In the genomic region with DNA sequence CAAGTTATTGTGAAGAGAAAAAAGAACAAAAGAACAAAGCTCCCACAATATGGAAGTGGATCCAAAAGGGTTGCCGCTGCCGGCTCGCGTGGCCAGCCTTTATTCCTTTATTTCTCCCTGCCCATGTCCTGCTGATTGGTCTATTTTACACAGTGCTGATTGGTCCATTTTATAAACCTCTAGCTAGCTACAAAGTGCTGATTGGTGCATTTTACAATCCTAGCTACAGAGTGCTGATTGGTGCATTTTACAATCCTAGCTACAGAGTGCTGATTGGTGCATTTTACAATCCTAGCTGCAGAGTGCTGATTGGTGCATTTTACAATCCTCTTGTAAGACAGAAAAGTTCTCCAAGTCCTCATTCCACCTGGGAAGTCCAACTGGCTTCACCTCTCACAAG, we compare ENCODE assay signal across 4 cellular contexts. TPM values are rescaled to one million over a fixed set of nuclear protein-coding genes. Genes with fewer than 3 reads are reported as not detected.
"Had no signal": no experiment of that assay in that cellular context is flagged by ENCODE, and none has a peak within 500 bp of the region (broad histone marks: within the 10 kb centered on the region; RNA-seq: fewer than 3 reads in every experiment).

No MANE protein-coding gene starts in this region.

RNA-seq across cellular contexts. Expression of a gene that starts 43.8 kb away (rescaled TPM):
- total RNA-seq: LHCN-M2, M059J, MCF 10A, NCI-H460 had no signal
